Comparison of ENCODE assay signal across 8 cellular contexts in genomic region chr22:23216331-23217170, GRCh38. TPM values are rescaled to one million over a fixed set of nuclear protein-coding genes. Genes with fewer than 3 reads are reported as not detected.
DNase-seq lines count a peak whose midpoint lies in the region; ATAC-seq, FAIRE-seq and TF ChIP-seq lines count a peak whose summit lies in the region.

No MANE protein-coding gene starts in this region.

- peak; percentile 67 for ATAC-seq in T-helper 17 cell
- no peak for ATAC-seq in GM18511 (IDR thresholded peaks at IDR 0.05; ENCODE audit: unreplicated experiment)
- ATAC-seq in GM21423 (IDR thresholded peaks at IDR 0.05; ENCODE audit: unreplicated experiment): no peak
- ATAC-seq in HG03378 (IDR thresholded peaks at IDR 0.05; ENCODE audit: unreplicated experiment): no peak

- no peak overlapping the region for H3K27ac ChIP-seq in astrocyte (ENCODE audit: low read depth, low read length)

- H3K4me2 ChIP-seq in astrocyte (ENCODE audit: low read length): peak overlapping the region; percentile 46

- no peaks in the 10 kb centered on the region for H3K9me3 ChIP-seq in T-helper 17 cell (ENCODE audit: control insufficient read depth, low read length, poor library complexity, severe bottlenecking)
- no peaks in the 10 kb centered on the region for H3K9me3 ChIP-seq in astrocyte (ENCODE audit: insufficient read depth, low read depth, low read length)

- no peaks in the 10 kb centered on the region for H3K36me3 Mint-ChIP-seq in T-helper 17 cell (ENCODE audit: low read depth)
- H3K36me3 Mint-ChIP-seq in astrocyte (ENCODE audit: low read depth, unreplicated experiment): no peaks in the 10 kb centered on the region

- H3K79me2 ChIP-seq in astrocyte (ENCODE audit: insufficient read depth, low read length): peaks cover 100% of the 10 kb centered on the region

- TF ChIP-seq CTCF in astrocyte (IDR thresholded peaks at IDR 0.05; ENCODE audit: insufficient read depth, low read depth, low read length): no peak

- FAIRE-seq in astrocyte (lab: Jason Lieb, UNC): no peak

- peaks cover 76% of the 10 kb centered on the region for H3K4me1 Mint-ChIP-seq in T-helper 17 cell
- peaks cover 48% of the 10 kb centered on the region for H3K4me1 Mint-ChIP-seq in astrocyte (ENCODE audit: low read depth, unreplicated experiment)

- H3K27me3 Mint-ChIP-seq in T-helper 17 cell (no peaks in the 10 kb centered on the region), astrocyte (ENCODE audit: low read depth, unreplicated experiment) (peaks cover 2% of the 10 kb centered on the region)

- H3K27ac Mint-ChIP-seq in T-helper 17 cell: peak overlapping the region; percentile 93
- no peak overlapping the region for H3K27ac Mint-ChIP-seq in astrocyte (ENCODE audit: unreplicated experiment)

- DNase-seq in GDM1 (lab: John Stamatoyannopoulos, UW): peak; percentile 36
- DNase-seq in T-helper 17 cell: peak in 2 of 3 donors; percentile 14 to 19
- DNase-seq in astrocyte (ENCODE audit: low read depth): no peak
- DNase-seq in stimulated activated CD4-positive, alpha-beta T cell treated with anti-CD3 and anti-CD28 coated beads, Interleukin-12 subunit alpha, Interleukin-12 subunit beta, amount 100 ng/mL, for 48 hours (ENCODE audit: low read depth in 2 of 3, low spot score in 1 of 3): peak; percentile 42 to 46 (median 42)
- no peak for DNase-seq in COR-L47 (lab: John Stamatoyannopoulos, UW)

- H4K20me1 ChIP-seq in astrocyte (ENCODE audit: insufficient read depth, low read length): peaks cover 100% of the 10 kb centered on the region

- H2AFZ ChIP-seq in astrocyte (ENCODE audit: low read depth, low read length): no peak overlapping the region

- peaks cover 46% of the 10 kb centered on the region for H3K4me1 ChIP-seq in astrocyte (ENCODE audit: insufficient read depth, low read length)

- H3K4me3 ChIP-seq in astrocyte (ENCODE audit: insufficient read depth, low read depth, low read length): no peak overlapping the region

- H3K4me3 Mint-ChIP-seq in T-helper 17 cell (peak overlapping the region; percentile 80), astrocyte (ENCODE audit: unreplicated experiment) (no peak overlapping the region)

- H3K36me3 ChIP-seq in astrocyte (ENCODE audit: insufficient read depth, low read length): peaks cover 3% of the 10 kb centered on the region

- H3K9ac ChIP-seq in astrocyte (ENCODE audit: low read length): no peak overlapping the region

- no peaks in the 10 kb centered on the region for H3K27me3 ChIP-seq in astrocyte (ENCODE audit: insufficient read depth, low read length)

- no peaks in the 10 kb centered on the region for H3K9me3 Mint-ChIP-seq in astrocyte (ENCODE audit: unreplicated experiment)

RNA-seq across cellular contexts. Expression of gene BCR, which starts 36.2 kb away (rescaled TPM):
- 10 to 100 TPM; 91.8 to 93.2 TPM for total RNA-seq in T-helper 17 cell
- total RNA-seq in astrocyte: 41.2 and 48.9 TPM in 2 replicates

Comparison
In these comparisons a context has a peak if more than half of its experiments do, and no peak if none do; other contexts are left out.
1. DNase-seq: peak in GDM1 (single experiment), T-helper 17 cell (2 of 3) and stimulated activated CD4-positive, alpha-beta T cell treated with anti-CD3 and anti-CD28 coated beads, Interleukin-12 subunit alpha, Interleukin-12 subunit beta, amount 100 ng/mL, for 48 hours (3 of 3); none in astrocyte (single experiment) and COR-L47 (single experiment).